In genomic region chr1:20696397-20697333, GRCh38 we compare ENCODE assay signal across 1 cellular context.
TF ChIP-seq lines count a peak whose summit lies in the region.

No MANE protein-coding gene starts in this region.

TF ChIP-seq in HepG2, 621 proteins besides CTCF, POLR2A, EP300 and RAD21 (continued from another document and continues in another):
- TF ChIP-seq DBP (CRISPR knock-in tag; IDR thresholded peaks at IDR 0.05; ENCODE audit: not compliant biosample characterization) (no peak), GPN1 (CRISPR knock-in tag; IDR thresholded peaks at IDR 0.05; ENCODE audit: borderline replicate concordance) (no peak), ZKSCAN8 (CRISPR knock-in tag; IDR thresholded peaks at IDR 0.05; ENCODE audit: borderline replicate concordance) (no peak), ZNF136 (CRISPR knock-in tag; IDR thresholded peaks at IDR 0.05; ENCODE audit: low read depth) (no peak), RARG (CRISPR knock-in tag; IDR thresholded peaks at IDR 0.05; ENCODE audit: low read depth) (no peak), KDM6A (CRISPR knock-in tag; IDR thresholded peaks at IDR 0.05; ENCODE audit: low read depth) (no peak), KLF6 (CRISPR knock-in tag; IDR thresholded peaks at IDR 0.05) (peak; percentile 74; the same call in 1 of the 2 replicates), SIX1 (CRISPR knock-in tag; IDR thresholded peaks at IDR 0.05; ENCODE audit: borderline replicate concordance) (no peak), ZNF792 (CRISPR knock-in tag; IDR thresholded peaks at IDR 0.05) (no peak), HOXD1 (CRISPR knock-in tag; IDR thresholded peaks at IDR 0.05) (0 out of 2 replicates have a peak, but pooled peaks have one; percentile 19), GABPA (IDR thresholded peaks at IDR 0.05; ENCODE audit: low read depth, low read length) (no peak), GABPA (CRISPR knock-in tag; IDR thresholded peaks at IDR 0.05; ENCODE audit: low read depth) (0 out of 2 replicates have a peak, but pooled peaks have one; percentile 19), CC2D1A (CRISPR knock-in tag; IDR thresholded peaks at IDR 0.05) (no peak), ZNF451 (CRISPR knock-in tag; IDR thresholded peaks at IDR 0.05) (0 out of 2 replicates have a peak, but pooled peaks have one; percentile 49), ZNF367 (CRISPR knock-in tag; IDR thresholded peaks at IDR 0.05; ENCODE audit: borderline replicate concordance) (no peak), POLR2AphosphoS5 (IDR thresholded peaks at IDR 0.05; ENCODE audit: low read depth, low read length) (no peak), CEBPB (IDR thresholded peaks at IDR 0.05; ENCODE audit: borderline replicate concordance, low read depth, low read length) (no peak), DMAP1 (CRISPR knock-in tag; IDR thresholded peaks at IDR 0.05) (no peak), ZNF275 (CRISPR knock-in tag; IDR thresholded peaks at IDR 0.05; ENCODE audit: borderline replicate concordance) (no peak; the same call in 1 of the 2 replicates), ZNF556 (CRISPR knock-in tag; IDR thresholded peaks at IDR 0.05; ENCODE audit: borderline replicate concordance) (no peak), E2F2 (CRISPR knock-in tag; IDR thresholded peaks at IDR 0.05; ENCODE audit: borderline replicate concordance) (no peak), PREB (CRISPR knock-in tag; IDR thresholded peaks at IDR 0.05) (no peak), ZNF720 (CRISPR knock-in tag; IDR thresholded peaks at IDR 0.05) (no peak), ZNF10 (CRISPR knock-in tag; IDR thresholded peaks at IDR 0.05; ENCODE audit: borderline replicate concordance, low read depth) (no peak), ATF4 (CRISPR knock-in tag; IDR thresholded peaks at IDR 0.05) (no peak), ZBTB49 (CRISPR knock-in tag; IDR thresholded peaks at IDR 0.05; ENCODE audit: borderline replicate concordance) (no peak), TOPORS (CRISPR knock-in tag; IDR thresholded peaks at IDR 0.05) (no peak), KLF15 (CRISPR knock-in tag; IDR thresholded peaks at IDR 0.05; ENCODE audit: borderline replicate concordance) (no peak), TFDP2 (CRISPR knock-in tag; IDR thresholded peaks at IDR 0.05) (peak; percentile 57), ZNF782 (CRISPR knock-in tag; IDR thresholded peaks at IDR 0.05; ENCODE audit: borderline replicate concordance) (peak; percentile 53; the same call in 1 of the 2 replicates), ZNF160 (CRISPR knock-in tag; IDR thresholded peaks at IDR 0.05) (peak; percentile 39; the same call in 1 of the 2 replicates), STAT6 (CRISPR knock-in tag; IDR thresholded peaks at IDR 0.05; ENCODE audit: borderline replicate concordance) (no peak), SP1 (IDR thresholded peaks at IDR 0.05) (no peak), SP1 (CRISPR knock-in tag; IDR thresholded peaks at IDR 0.05) (0 out of 2 replicates have a peak, but pooled peaks have one; percentile 18), HMG20A (CRISPR knock-in tag; IDR thresholded peaks at IDR 0.05; ENCODE audit: borderline replicate concordance) (no peak), ZMYM3 (CRISPR knock-in tag; IDR thresholded peaks at IDR 0.05) (peak; percentile 40), ZNF784 (CRISPR knock-in tag; IDR thresholded peaks at IDR 0.05; ENCODE audit: borderline replicate concordance) (0 out of 2 replicates have a peak, but pooled peaks have one; percentile 46), ATF1 (CRISPR knock-in tag; IDR thresholded peaks at IDR 0.05) (no peak), IKZF5 (CRISPR knock-in tag; IDR thresholded peaks at IDR 0.05) (no peak), ZNF33B (CRISPR knock-in tag; IDR thresholded peaks at IDR 0.05) (peak; percentile 86), ZBTB1 (CRISPR knock-in tag; IDR thresholded peaks at IDR 0.05; ENCODE audit: borderline replicate concordance) (no peak), SMAD3 (CRISPR knock-in tag; IDR thresholded peaks at IDR 0.05) (no peak), MED1 (CRISPR knock-in tag; IDR thresholded peaks at IDR 0.05) (no peak), ZNF263 (CRISPR knock-in tag; IDR thresholded peaks at IDR 0.05) (no peak), ZNF7 (CRISPR knock-in tag; IDR thresholded peaks at IDR 0.05) (no peak), TARDBP (CRISPR knock-in tag; IDR thresholded peaks at IDR 0.05) (no peak), ZGPAT (CRISPR knock-in tag; IDR thresholded peaks at IDR 0.05) (peak; percentile 70), ARNT2 (CRISPR knock-in tag; IDR thresholded peaks at IDR 0.05; ENCODE audit: low read depth) (0 out of 2 replicates have a peak, but pooled peaks have one; percentile 16), ZNF605 (CRISPR knock-in tag; IDR thresholded peaks at IDR 0.05) (peak; percentile 32; the same call in 1 of the 2 replicates), RFXANK (CRISPR knock-in tag; IDR thresholded peaks at IDR 0.05) (no peak), RNF219 (CRISPR knock-in tag; IDR thresholded peaks at IDR 0.05) (no peak)
